17 cellular contexts compared by ENCODE assay signal in genomic region chr15:76209523-76209922, GRCh38.
"Had no signal": no experiment of that assay in that cellular context is flagged by ENCODE, and none has a peak within 500 bp of the region (broad histone marks: within the 10 kb centered on the region; RNA-seq: fewer than 3 reads in every experiment).

No MANE protein-coding gene starts in this region.

- DNase-seq: KBM-7, MV-4-11, NCI-H1048, NCI-H1105, NCI-H1417 treated with DMSO at 0.1 percent for 48 hours, NCI-H146, NCI-H1694 treated with DMSO at 0.1 percent for 48 hours, NCI-H1930, NCI-H2081, NCI-H2107, NCI-H446, NCI-H510A, NCI-H524 treated with DMSO at 0.1 percent for 48 hours, NCI-H774, RPMI8226, SK-N-SH, SW 1271 had no signal
